In the genomic region with DNA sequence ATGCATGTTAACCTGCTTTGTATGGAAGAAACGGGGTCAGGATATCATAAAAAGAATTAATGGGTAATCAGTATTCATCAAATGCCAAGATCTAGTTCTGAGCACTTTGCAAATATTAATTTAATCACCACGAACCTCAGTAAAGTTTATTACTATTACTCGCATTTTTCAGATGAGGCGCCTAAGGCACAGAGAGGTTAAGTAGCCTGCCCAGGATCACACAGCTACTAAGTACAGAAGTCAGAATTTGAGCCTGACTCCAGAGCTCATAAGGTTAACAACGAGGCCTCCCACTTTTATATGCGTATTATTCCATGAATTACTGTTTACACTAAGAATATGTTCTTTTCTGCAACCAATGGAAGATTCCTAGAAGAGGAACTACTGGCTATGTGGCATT, we compare ENCODE assay signal across 11 cellular contexts.
DNase-seq lines count a peak whose midpoint lies in the region; ATAC-seq, FAIRE-seq and TF ChIP-seq lines count a peak whose summit lies in the region.
"Had no signal": no experiment of that assay in that cellular context is flagged by ENCODE, and none has a peak within 500 bp of the region (broad histone marks: within the 10 kb centered on the region; RNA-seq: fewer than 3 reads in every experiment).

No MANE protein-coding gene starts in this region.

- no peaks in the 10 kb centered on the region for H4K20me1 ChIP-seq in keratinocyte (ENCODE audit: control insufficient read depth, extremely low read depth, insufficient read depth, low read length)

- H3K4me2 ChIP-seq in keratinocyte (ENCODE audit: control insufficient read depth, extremely low read depth, insufficient read depth, low read depth, low read length), result peak overlapping the region; percentile 62

- H3K9me3 ChIP-seq in keratinocyte (ENCODE audit: control insufficient read depth, low read depth, low read length) (no peaks in the 10 kb centered on the region), suprapubic skin (no peaks in the 10 kb centered on the region)

- H3K9me3 Mint-ChIP-seq in activated CD8-positive, alpha-beta memory T cell treated with anti-CD3 and anti-CD28 coated beads, Interleukin-2, amount 10 ng/mL, durations not matched to agents 7 days and 5 days (ENCODE audit: low read depth), result no peaks in the 10 kb centered on the region
- H3K9me3 Mint-ChIP-seq in activated CD8-positive, alpha-beta T cell treated with anti-CD3 and anti-CD28 coated beads, Interleukin-2, amount 10 ng/mL, durations not matched to agents 7 days and 5 days (ENCODE audit: insufficient read depth), result no peaks in the 10 kb centered on the region

- no peaks in the 10 kb centered on the region for H3K36me3 Mint-ChIP-seq in activated CD8-positive, alpha-beta memory T cell treated with anti-CD3 and anti-CD28 coated beads, Interleukin-2, amount 10 ng/mL, durations not matched to agents 7 days and 5 days
- no peaks in the 10 kb centered on the region for H3K36me3 Mint-ChIP-seq in activated CD8-positive, alpha-beta T cell treated with anti-CD3 and anti-CD28 coated beads, Interleukin-2, amount 10 ng/mL, durations not matched to agents 7 days and 5 days (ENCODE audit: low read depth)

- no peak overlapping the region for H3K9ac ChIP-seq in keratinocyte (ENCODE audit: control insufficient read depth, extremely low read depth, insufficient read depth, low read length)

- no peak for ATAC-seq in activated CD8-positive, alpha-beta memory T cell treated with anti-CD3 and anti-CD28 coated beads, Interleukin-2, amount 10 ng/mL, durations not matched to agents 7 days and 5 days
- ATAC-seq in activated CD8-positive, alpha-beta T cell treated with anti-CD3 and anti-CD28 coated beads, Interleukin-2, amount 10 ng/mL, durations not matched to agents 7 days and 5 days, result no peak
- no peak for ATAC-seq in HG02938 (IDR thresholded peaks at IDR 0.05; ENCODE audit: unreplicated experiment)
- ATAC-seq in GM18511 (IDR thresholded peaks at IDR 0.05; ENCODE audit: unreplicated experiment), result no peak

- no peak for FAIRE-seq in keratinocyte (lab: Jason Lieb, UNC)

- H3K79me2 ChIP-seq in keratinocyte (ENCODE audit: control insufficient read depth, insufficient read depth, low read length), result no peaks in the 10 kb centered on the region
- H3K79me2 ChIP-seq: hepatocyte had no signal

- TF ChIP-seq EP300 in suprapubic skin (IDR thresholded peaks at IDR 0.05), result no peak

- H3K27me3 Mint-ChIP-seq in activated CD8-positive, alpha-beta memory T cell treated with anti-CD3 and anti-CD28 coated beads, Interleukin-2, amount 10 ng/mL, durations not matched to agents 7 days and 5 days, result no peaks in the 10 kb centered on the region
- H3K27me3 Mint-ChIP-seq in activated CD8-positive, alpha-beta T cell treated with anti-CD3 and anti-CD28 coated beads, Interleukin-2, amount 10 ng/mL, durations not matched to agents 7 days and 5 days (ENCODE audit: low read depth), result no peaks in the 10 kb centered on the region

- H2AFZ ChIP-seq in keratinocyte (ENCODE audit: control insufficient read depth, low read length), result no peak overlapping the region

- peaks cover 31% of the 10 kb centered on the region for H3K4me1 Mint-ChIP-seq in activated CD8-positive, alpha-beta memory T cell treated with anti-CD3 and anti-CD28 coated beads, Interleukin-2, amount 10 ng/mL, durations not matched to agents 7 days and 5 days
- H3K4me1 Mint-ChIP-seq in activated CD8-positive, alpha-beta T cell treated with anti-CD3 and anti-CD28 coated beads, Interleukin-2, amount 10 ng/mL, durations not matched to agents 7 days and 5 days (ENCODE audit: low read depth), result peaks cover 38% of the 10 kb centered on the region

- no peak for DNase-seq in activated CD8-positive, alpha-beta memory T cell treated with anti-CD3 and anti-CD28 coated beads, Interleukin-2, amount 10 ng/mL, durations not matched to agents 7 days and 5 days
- DNase-seq in activated CD8-positive, alpha-beta memory T cell treated with anti-CD3 and anti-CD28 coated beads, Interleukin-2, amount 50 U/mL, for 48 hours, result no peak
- no peak for DNase-seq in activated CD8-positive, alpha-beta T cell treated with anti-CD3 and anti-CD28 coated beads, Interleukin-2, amount 10 ng/mL, durations not matched to agents 7 days and 5 days
- DNase-seq in keratinocyte (ENCODE audit: low read depth, low spot score), result no peak
- DNase-seq in suprapubic skin (ENCODE audit: low spot score in 2 of 2), result no peak
- DNase-seq in posterior cingulate gyrus, result no peak
- DNase-seq: brain microvascular endothelial cell, NCI-H446 had no signal

- H3K27ac ChIP-seq in keratinocyte (ENCODE audit: control insufficient read depth, insufficient read depth, low read length), result no peak overlapping the region
- H3K27ac ChIP-seq in suprapubic skin, result peak overlapping the region; percentile 97
- H3K27ac ChIP-seq: brain microvascular endothelial cell had no signal

- no peak for TF ChIP-seq POLR2A in suprapubic skin (IDR thresholded peaks at IDR 0.05)

- no peaks in the 10 kb centered on the region for H3K36me3 ChIP-seq in keratinocyte (ENCODE audit: control insufficient read depth in 2 of 2, extremely low read depth in 1 of 2, insufficient read depth in 2 of 2, low read length in 2 of 2)
- no peaks in the 10 kb centered on the region for H3K36me3 ChIP-seq in suprapubic skin
- H3K36me3 ChIP-seq: brain microvascular endothelial cell had no signal

- no peak for TF ChIP-seq CTCF in keratinocyte (optimal IDR thresholded peaks at IDR 0.05 in 1 of 3, IDR thresholded peaks at IDR 0.05 in 1 of 3, conservative IDR thresholded peaks at IDR 0.05 in 1 of 3; ENCODE audit: extremely low read depth in 1 of 3, insufficient read depth in 2 of 3, low read length in 3 of 3)
- no peak for TF ChIP-seq CTCF in suprapubic skin (IDR thresholded peaks at IDR 0.05)

- dilution Hi-C loops in keratinocyte (cut with MboI; ENCODE audit: extremely low pct_ligation_motif_present, low sequenced_read_pairs), result no loop called here

- POLR2A ChIA-PET in activated CD8-positive, alpha-beta T cell treated with anti-CD3 and anti-CD28 coated beads, Interleukin-2, amount 10 ng/mL, durations not matched to agents 7 days and 5 days (lab: Charles Lee), result interaction anchor here (0.6 to 1.4 kb wide), 3 partner anchors 8 to 235 kb away, joined by 3 read pairs; a partner anchor contains a TSS

- H3K27ac Mint-ChIP-seq in activated CD8-positive, alpha-beta memory T cell treated with anti-CD3 and anti-CD28 coated beads, Interleukin-2, amount 10 ng/mL, durations not matched to agents 7 days and 5 days, result peak overlapping the region; percentile 87
- H3K27ac Mint-ChIP-seq in activated CD8-positive, alpha-beta T cell treated with anti-CD3 and anti-CD28 coated beads, Interleukin-2, amount 10 ng/mL, durations not matched to agents 7 days and 5 days, result peak overlapping the region; percentile 93

- H3K27me3 ChIP-seq in keratinocyte (ENCODE audit: control insufficient read depth, extremely low read depth, insufficient read depth, low read length) (no peaks in the 10 kb centered on the region), suprapubic skin (no peaks in the 10 kb centered on the region)
- H3K27me3 ChIP-seq: brain microvascular endothelial cell, hepatocyte had no signal

- 56% methylated on average over 6 of the region's 6 CpGs for WGBS in suprapubic skin

- CTCF ChIA-PET in activated CD8-positive, alpha-beta memory T cell treated with anti-CD3 and anti-CD28 coated beads, Interleukin-2, amount 10 ng/mL, durations not matched to agents 7 days and 5 days (lab: Charles Lee), result interaction anchor here (0.9 kb wide), 1 partner anchor 271 kb away, joined by 3 read pairs; no protein-coding TSS in a partner anchor
- CTCF ChIA-PET in activated CD8-positive, alpha-beta T cell treated with anti-CD3 and anti-CD28 coated beads, Interleukin-2, amount 10 ng/mL, durations not matched to agents 7 days and 5 days (lab: Charles Lee), result interaction anchor here (1.2 to 1.4 kb wide), 2 partner anchors 27 to 109 kb away, joined by 3 to 4 read pairs; a partner anchor contains a TSS

- H3K9me1 ChIP-seq in keratinocyte (ENCODE audit: control insufficient read depth, extremely low read depth, insufficient read depth, low read length), result no peaks in the 10 kb centered on the region

- H3K4me1 ChIP-seq in keratinocyte (ENCODE audit: control insufficient read depth, extremely low read depth, insufficient read depth, low read length), result peaks cover 20% of the 10 kb centered on the region
- H3K4me1 ChIP-seq in suprapubic skin, result peaks cover 59% of the 10 kb centered on the region

- H3K4me3 ChIP-seq in keratinocyte (ENCODE audit: control insufficient read depth in 2 of 3, extremely low read depth in 1 of 3, insufficient read depth in 2 of 3, low read depth in 1 of 3, low read length in 3 of 3) (no peak overlapping the region), suprapubic skin (no peak overlapping the region)
- H3K4me3 ChIP-seq: hepatocyte had no signal

- intact Hi-C loops in posterior cingulate gyrus (cut with DNase I), result loop anchor here (10.0 kb wide), 1 partner anchor 148 kb away; no protein-coding TSS in a partner anchor

- peak overlapping the region; percentile 69 for H3K4me3 Mint-ChIP-seq in activated CD8-positive, alpha-beta memory T cell treated with anti-CD3 and anti-CD28 coated beads, Interleukin-2, amount 10 ng/mL, durations not matched to agents 7 days and 5 days
- H3K4me3 Mint-ChIP-seq in activated CD8-positive, alpha-beta T cell treated with anti-CD3 and anti-CD28 coated beads, Interleukin-2, amount 10 ng/mL, durations not matched to agents 7 days and 5 days, result peak overlapping the region; percentile 74
